21 cellular contexts compared by ENCODE assay signal in the genomic region with DNA sequence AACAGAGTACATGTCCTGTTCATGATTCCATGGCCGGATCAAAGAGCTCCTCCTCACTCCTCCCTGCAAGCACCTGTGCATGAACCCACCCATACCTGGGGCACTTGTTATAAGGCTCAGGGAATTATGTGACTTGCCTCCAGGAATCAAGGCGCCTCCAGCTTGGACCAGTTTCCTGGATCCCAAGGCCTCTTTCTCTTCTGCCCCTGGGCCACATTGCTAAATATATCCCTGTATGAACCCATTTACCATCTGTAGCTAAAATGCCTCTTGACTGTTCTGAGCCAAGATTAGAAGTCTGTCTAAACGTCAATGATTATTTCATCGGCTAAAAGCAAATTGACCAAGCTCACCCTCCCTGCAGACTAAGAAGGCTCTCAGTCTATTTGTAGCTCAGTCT.
"Had no signal": no experiment of that assay in that cellular context is flagged by ENCODE, and none has a peak within 500 bp of the region (broad histone marks: within the 10 kb centered on the region; RNA-seq: fewer than 3 reads in every experiment).

No MANE protein-coding gene starts in this region.

- H3K4me2 ChIP-seq: KMS-11 had no signal

- H3K36me3 Mint-ChIP-seq: IgD-negative memory B cell had no signal

- H3K36me3 ChIP-seq: SJSA1 had no signal

- H3K27ac ChIP-seq: HL-60, KMS-11, SJSA1, SK-N-MC had no signal

- H3K4me1 ChIP-seq: SJSA1 had no signal

- H3K27me3 ChIP-seq: SJSA1 had no signal

- H3K9ac ChIP-seq: KMS-11 had no signal

- DNase-seq: Kasumi-1, MM.1S, NCI-H1092 treated with DMSO at 0.1 percent for 48 hours, NCI-H1436, NCI-H187, NCI-H2029, NCI-H2081 treated with DMSO at 0.1 percent for 48 hours, NCI-H2171, NCI-H226, NCI-H446, NCI-H510A, NCI-H524 treated with DMSO at 0.1 percent for 48 hours, Right ventricle myocardium superior, RPMI8226, SIG-M5 had no signal

- H3K4me3 ChIP-seq: K562, SJSA1, SK-N-MC had no signal

- H3K27ac Mint-ChIP-seq: IgD-negative memory B cell had no signal

- ATAC-seq: K562 had no signal

- H3K9me3 ChIP-seq: SJSA1 had no signal

- H3K4me3 Mint-ChIP-seq: IgD-negative memory B cell had no signal
